24 cellular contexts compared by ENCODE assay signal in the genomic region with DNA sequence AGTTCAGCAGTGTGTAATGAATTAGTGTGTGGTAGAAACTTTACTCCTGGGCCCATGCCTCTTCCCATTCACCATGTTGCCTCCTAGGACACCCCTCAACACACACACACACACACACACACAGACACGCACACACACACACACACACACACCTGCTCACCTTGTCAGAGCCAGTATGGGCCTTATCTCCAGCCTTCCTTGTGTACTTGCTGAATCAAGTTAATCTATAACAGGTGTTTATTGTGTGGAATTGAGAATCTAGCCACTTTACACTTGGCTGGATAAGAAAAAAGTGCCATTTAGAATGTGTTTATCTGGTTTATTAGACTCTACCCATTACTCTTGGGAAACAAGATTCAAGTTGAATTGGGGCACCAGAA. TPM values are rescaled to one million over a fixed set of nuclear protein-coding genes. Genes with fewer than 3 reads are reported as not detected.
"Had no signal": no experiment of that assay in that cellular context is flagged by ENCODE, and none has a peak within 500 bp of the region (broad histone marks: within the 10 kb centered on the region; RNA-seq: fewer than 3 reads in every experiment).

No MANE protein-coding gene starts in this region.

- H3K4me3 ChIP-seq: ovary, tibial artery, uterus had no signal

- H3K27me3 ChIP-seq: brain microvascular endothelial cell, ovary, uterus had no signal

- H3K4me1 ChIP-seq: foreskin keratinocyte, tibial artery, uterus had no signal

- H3K9me3 ChIP-seq: uterus had no signal

- H3K27ac ChIP-seq: brain microvascular endothelial cell, foreskin keratinocyte, ovary, tibial artery, uterus had no signal

- DNase-seq: activated CD4-positive, alpha-beta T cell treated with anti-CD3 and anti-CD28 coated beads, Interleukin-2, amount 10 ng/mL, durations not matched to agents 7 days and 5 days; activated CD8-positive, alpha-beta memory T cell treated with anti-CD3 and anti-CD28 coated beads, Interleukin-2, amount 50 U/mL, for 4 hours; activated effector memory CD4-positive, alpha-beta T cell treated with Interleukin-2 at 50 U/mL for 16 hours; activated naive CD4-positive, alpha-beta T cell treated with anti-CD3 and anti-CD28 coated beads, Interleukin-2, amount 10 ng/mL, durations not matched to agents 7 days and 5 days; activated naive CD8-positive, alpha-beta T cell treated with anti-CD3 and anti-CD28 coated beads, Interleukin-2, amount 50 U/mL, for 24 hours; activated T-cell treated with anti-CD3 and anti-CD28 coated beads, Interleukin-2, amount 50 U/mL, for 4 hours; anterior cingulate cortex; brain microvascular endothelial cell; central memory CD4-positive, alpha-beta T cell; endodermal cell; hypothalamus; kidney; natural killer cell; ovary; stimulated activated CD8-positive, alpha-beta memory T cell treated with anti-CD3 and anti-CD28 coated beads, Interleukin-4, amount 100 ng/mL, for 48 hours; stimulated activated naive CD4-positive, alpha-beta T cell; tibial artery; uterus had no signal

- H3K36me3 ChIP-seq: brain microvascular endothelial cell, ovary, tibial artery, uterus had no signal

- ATAC-seq: activated CD4-positive, CD25-positive, alpha-beta regulatory T cell treated with anti-CD3 and anti-CD28 coated beads, Interleukin-2, amount 50 U/mL, for 24 hours; activated naive CD8-positive, alpha-beta T cell treated with anti-CD3 and anti-CD28 coated beads, Interleukin-2, amount 50 U/mL, for 24 hours; activated T-cell treated with anti-CD3 and anti-CD28 coated beads, Interleukin-2, amount 50 U/mL, for 4 hours; natural killer cell had no signal

RNA-seq across cellular contexts. Expression of gene MRGPRX2, which starts 42.0 kb away (rescaled TPM):
- total RNA-seq: activated CD4-positive, alpha-beta T cell treated with anti-CD3 and anti-CD28 coated beads, Interleukin-2, amount 10 ng/mL, durations not matched to agents 7 days and 5 days; activated T-cell treated with anti-CD3 and anti-CD28 coated beads, Interleukin-2, amount 50 U/mL, for 4 hours; endodermal cell; epithelial cell of proximal tubule; fibroblast of lung; foreskin keratinocyte; liver; mononuclear cell had no signal
